Comparison of ENCODE assay signal across 9 cellular contexts in genomic region chr2:26605195-26605968, GRCh38. TPM values are rescaled to one million over a fixed set of nuclear protein-coding genes. Genes with fewer than 3 reads are reported as not detected.
A peak's percentile ranks its signal among the peaks of the same experiment; 100 is the strongest.
DNase-seq lines count a peak whose midpoint lies in the region; ATAC-seq and TF ChIP-seq lines count a peak whose summit lies in the region.
"Had no signal": no experiment of that assay in that cellular context is flagged by ENCODE, and none has a peak within 500 bp of the region (broad histone marks: within the 10 kb centered on the region; RNA-seq: fewer than 3 reads in every experiment).

No MANE protein-coding gene starts in this region.

- no peaks in the 10 kb centered on the region for H3K9me3 Mint-ChIP-seq in activated T-cell treated with anti-CD3 and anti-CD28 coated beads, Interleukin-2, amount 50 U/mL, for 72 hours
- H3K9me3 Mint-ChIP-seq: IgD-negative memory B cell had no signal

- intact Hi-C loops in Right ventricle myocardium superior (cut with DNase I) (loop anchor here (2.0 kb wide), 1 partner anchor 141 kb away; no protein-coding TSS in a partner anchor), posterior vena cava (cut with DNase I) (loop anchor here in 1 of 2 donors (2.0 kb wide), 1 partner anchor 141 kb away; no protein-coding TSS in a partner anchor)

- H3K4me1 Mint-ChIP-seq in activated T-cell treated with anti-CD3 and anti-CD28 coated beads, Interleukin-2, amount 50 U/mL, for 72 hours (ENCODE audit: low read depth) = peaks cover 21% of the 10 kb centered on the region

- H3K36me3 Mint-ChIP-seq in activated T-cell treated with anti-CD3 and anti-CD28 coated beads, Interleukin-2, amount 50 U/mL, for 72 hours (ENCODE audit: insufficient read depth in 2 of 2) = no peaks in the 10 kb centered on the region
- H3K36me3 Mint-ChIP-seq: IgD-negative memory B cell had no signal

- DNase-seq in GM20000 (ENCODE audit: low spot score) (peak; percentile 62), NCI-H460 (ENCODE audit: extremely low read depth, low read depth) (peak; percentile 67), Right ventricle myocardium superior (no peak), posterior vena cava (ENCODE audit: low spot score) (peak; percentile 48)
- DNase-seq in activated T-cell treated with anti-CD3 and anti-CD28 coated beads, Interleukin-2, amount 50 U/mL, for 72 hours = peak; percentile 36 to 40

- H3K27ac ChIP-seq in C4-2B = no peak overlapping the region; the same call in 1 of the 2 replicates

- no peak overlapping the region for H3K27ac Mint-ChIP-seq in activated T-cell treated with anti-CD3 and anti-CD28 coated beads, Interleukin-2, amount 50 U/mL, for 72 hours

- TF ChIP-seq CTCF in C4-2B (conservative IDR thresholded peaks at IDR 0.05) (peak; percentile 84), GM20000 (IDR thresholded peaks at IDR 0.05; ENCODE audit: extremely low read depth, missing control alignments) (peak; percentile 56)

- H3K27me3 Mint-ChIP-seq in activated T-cell treated with anti-CD3 and anti-CD28 coated beads, Interleukin-2, amount 50 U/mL, for 72 hours (ENCODE audit: low read depth) = peaks cover 7% of the 10 kb centered on the region

- no peak overlapping the region for H3K4me3 Mint-ChIP-seq in activated T-cell treated with anti-CD3 and anti-CD28 coated beads, Interleukin-2, amount 50 U/mL, for 72 hours
- H3K4me3 Mint-ChIP-seq: IgD-negative memory B cell had no signal

- ATAC-seq in activated T-cell treated with anti-CD3 and anti-CD28 coated beads, Interleukin-2, amount 50 U/mL, for 72 hours (replicated peaks in 1 of 2) = peak; percentile 55
- ATAC-seq in Right ventricle myocardium superior (ENCODE audit: poor library complexity) = peak; percentile 77
- ATAC-seq in GM21528 (IDR thresholded peaks at IDR 0.05; ENCODE audit: low FRiP score, unreplicated experiment) = no peak
- ATAC-seq in HG02884 (IDR thresholded peaks at IDR 0.05; ENCODE audit: unreplicated experiment) = no peak

RNA-seq across cellular contexts. Expression of gene CIB4, which starts 35.8 kb away (rescaled TPM):
- not detected in 2 replicates for total RNA-seq in NCI-H460 (2014; rRNA removed; shearing (Covaris generic))
- not detected in 2 replicates for polyA plus RNA-seq in NCI-H460 (2014; cell fraction: nucleus; rRNA removed)
- not detected for total RNA-seq in activated T-cell treated with anti-CD3 and anti-CD28 coated beads, Interleukin-2, amount 50 U/mL, for 72 hours
- not detected for total RNA-seq in Right ventricle myocardium superior
- total RNA-seq in posterior vena cava = not detected
- polyA plus RNA-seq: IgD-negative memory B cell had no signal

Comparison
In these comparisons a context has a peak if more than half of its experiments do, and no peak if none do; other contexts are left out.
1. ATAC-seq: peak in activated T-cell treated with anti-CD3 and anti-CD28 coated beads, Interleukin-2, amount 50 U/mL, for 72 hours (2 of 2) and Right ventricle myocardium superior (single experiment); none in GM21528 (single experiment) and HG02884 (single experiment).